1 cellular context compared by ENCODE assay signal in the genomic region with DNA sequence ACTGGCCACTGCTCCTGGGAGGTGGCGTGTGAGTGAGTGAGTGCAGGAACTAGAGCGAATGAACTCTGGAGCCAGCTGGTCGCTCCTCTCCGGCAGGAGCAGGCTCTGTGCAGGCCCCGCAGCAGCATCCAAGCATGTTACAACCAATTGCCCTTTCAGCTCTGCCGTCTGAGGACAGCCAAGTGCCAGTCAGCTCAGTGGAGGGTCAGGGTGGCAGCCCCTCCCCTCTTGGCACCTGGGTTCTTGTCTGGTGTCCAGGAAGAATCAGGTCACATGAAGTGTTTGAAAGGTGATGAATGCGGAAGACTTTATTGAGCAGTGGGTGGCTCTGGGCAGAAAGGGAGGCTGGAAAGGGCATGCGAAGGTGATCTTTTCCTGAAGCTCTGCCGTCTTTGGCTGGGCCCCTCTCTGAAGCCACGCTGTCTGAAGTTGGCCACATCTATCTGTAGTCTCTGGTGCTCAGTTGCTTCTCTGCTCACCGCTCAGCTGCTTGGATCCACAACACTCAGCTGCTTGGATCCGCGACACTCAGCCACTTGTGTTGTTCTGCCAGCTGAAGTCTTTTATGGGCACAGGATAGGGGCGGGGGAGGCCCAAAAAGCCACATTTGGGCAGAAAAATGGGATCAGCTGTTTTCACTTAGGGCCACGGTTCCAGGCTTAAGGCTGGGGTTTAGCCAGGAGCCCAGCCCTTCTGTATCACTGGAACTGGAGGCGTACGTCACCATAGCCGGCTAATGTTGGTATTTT.
TF ChIP-seq lines count a peak whose summit lies in the region.

No MANE protein-coding gene starts in this region.

TF ChIP-seq in GM23338, 12 proteins besides CTCF, POLR2A, EP300 and RAD21 (continued from another document):
- TF ChIP-seq, protein P1, sequence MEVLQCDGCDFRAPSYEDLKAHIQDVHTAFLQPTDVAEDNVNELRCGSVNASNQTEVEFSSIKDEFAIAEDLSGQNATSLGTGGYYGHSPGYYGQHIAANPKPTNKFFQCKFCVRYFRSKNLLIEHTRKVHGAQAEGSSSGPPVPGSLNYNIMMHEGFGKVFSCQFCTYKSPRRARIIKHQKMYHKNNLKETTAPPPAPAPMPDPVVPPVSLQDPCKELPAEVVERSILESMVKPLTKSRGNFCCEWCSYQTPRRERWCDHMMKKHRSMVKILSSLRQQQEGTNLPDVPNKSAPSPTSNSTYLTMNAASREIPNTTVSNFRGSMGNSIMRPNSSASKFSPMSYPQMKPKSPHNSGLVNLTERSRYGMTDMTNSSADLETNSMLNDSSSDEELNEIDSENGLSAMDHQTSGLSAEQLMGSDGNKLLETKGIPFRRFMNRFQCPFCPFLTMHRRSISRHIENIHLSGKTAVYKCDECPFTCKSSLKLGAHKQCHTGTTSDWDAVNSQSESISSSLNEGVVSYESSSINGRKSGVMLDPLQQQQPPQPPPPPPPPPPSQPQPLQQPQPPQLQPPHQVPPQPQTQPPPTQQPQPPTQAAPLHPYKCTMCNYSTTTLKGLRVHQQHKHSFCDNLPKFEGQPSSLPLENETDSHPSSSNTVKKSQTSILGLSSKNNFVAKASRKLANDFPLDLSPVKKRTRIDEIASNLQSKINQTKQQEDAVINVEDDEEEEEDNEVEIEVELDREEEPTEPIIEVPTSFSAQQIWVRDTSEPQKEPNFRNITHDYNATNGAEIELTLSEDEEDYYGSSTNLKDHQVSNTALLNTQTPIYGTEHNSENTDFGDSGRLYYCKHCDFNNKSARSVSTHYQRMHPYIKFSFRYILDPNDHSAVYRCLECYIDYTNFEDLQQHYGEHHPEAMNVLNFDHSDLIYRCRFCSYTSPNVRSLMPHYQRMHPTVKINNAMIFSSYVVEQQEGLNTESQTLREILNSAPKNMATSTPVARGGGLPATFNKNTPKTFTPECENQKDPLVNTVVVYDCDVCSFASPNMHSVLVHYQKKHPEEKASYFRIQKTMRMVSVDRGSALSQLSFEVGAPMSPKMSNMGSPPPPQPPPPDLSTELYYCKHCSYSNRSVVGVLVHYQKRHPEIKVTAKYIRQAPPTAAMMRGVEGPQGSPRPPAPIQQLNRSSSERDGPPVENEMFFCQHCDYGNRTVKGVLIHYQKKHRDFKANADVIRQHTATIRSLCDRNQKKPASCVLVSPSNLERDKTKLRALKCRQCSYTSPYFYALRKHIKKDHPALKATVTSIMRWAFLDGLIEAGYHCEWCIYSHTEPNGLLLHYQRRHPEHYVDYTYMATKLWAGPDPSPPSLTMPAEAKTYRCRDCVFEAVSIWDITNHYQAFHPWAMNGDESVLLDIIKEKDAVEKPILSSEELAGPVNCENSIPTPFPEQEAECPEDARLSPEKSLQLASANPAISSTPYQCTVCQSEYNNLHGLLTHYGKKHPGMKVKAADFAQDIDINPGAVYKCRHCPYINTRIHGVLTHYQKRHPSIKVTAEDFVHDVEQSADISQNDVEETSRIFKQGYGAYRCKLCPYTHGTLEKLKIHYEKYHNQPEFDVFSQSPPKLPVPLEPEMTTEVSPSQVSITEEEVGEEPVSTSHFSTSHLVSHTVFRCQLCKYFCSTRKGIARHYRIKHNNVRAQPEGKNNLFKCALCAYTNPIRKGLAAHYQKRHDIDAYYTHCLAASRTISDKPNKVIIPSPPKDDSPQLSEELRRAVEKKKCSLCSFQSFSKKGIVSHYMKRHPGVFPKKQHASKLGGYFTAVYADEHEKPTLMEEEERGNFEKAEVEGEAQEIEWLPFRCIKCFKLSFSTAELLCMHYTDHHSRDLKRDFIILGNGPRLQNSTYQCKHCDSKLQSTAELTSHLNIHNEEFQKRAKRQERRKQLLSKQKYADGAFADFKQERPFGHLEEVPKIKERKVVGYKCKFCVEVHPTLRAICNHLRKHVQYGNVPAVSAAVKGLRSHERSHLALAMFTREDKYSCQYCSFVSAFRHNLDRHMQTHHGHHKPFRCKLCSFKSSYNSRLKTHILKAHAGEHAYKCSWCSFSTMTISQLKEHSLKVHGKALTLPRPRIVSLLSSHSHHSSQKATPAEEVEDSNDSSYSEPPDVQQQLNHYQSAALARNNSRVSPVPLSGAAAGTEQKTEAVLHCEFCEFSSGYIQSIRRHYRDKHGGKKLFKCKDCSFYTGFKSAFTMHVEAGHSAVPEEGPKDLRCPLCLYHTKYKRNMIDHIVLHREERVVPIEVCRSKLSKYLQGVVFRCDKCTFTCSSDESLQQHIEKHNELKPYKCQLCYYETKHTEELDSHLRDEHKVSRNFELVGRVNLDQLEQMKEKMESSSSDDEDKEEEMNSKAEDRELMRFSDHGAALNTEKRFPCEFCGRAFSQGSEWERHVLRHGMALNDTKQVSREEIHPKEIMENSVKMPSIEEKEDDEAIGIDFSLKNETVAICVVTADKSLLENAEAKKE (CRISPR knock-in tag; IDR thresholded peaks at IDR 0.05) = no peak
- TF ChIP-seq NANOG (IDR thresholded peaks at IDR 0.05; ENCODE audit: borderline replicate concordance) (no peak), EZH2phosphoT487 (IDR thresholded peaks at IDR 0.05; ENCODE audit: unreplicated experiment) (no peak), ZNF114 (CRISPR knock-in tag; IDR thresholded peaks at IDR 0.05) (no peak), CREB1 (CRISPR knock-in tag; IDR thresholded peaks at IDR 0.05; ENCODE audit: low read depth) (no peak), POLR2AphosphoS5 (IDR thresholded peaks at IDR 0.05; ENCODE audit: low read depth) (no peak), EZH2 (IDR thresholded peaks at IDR 0.05; ENCODE audit: low read depth, unreplicated experiment) (no peak), JUNB (IDR thresholded peaks at IDR 0.05; ENCODE audit: unreplicated experiment) (no peak), STAT1 (IDR thresholded peaks at IDR 0.05; ENCODE audit: unreplicated experiment) (no peak), ETS1 (IDR thresholded peaks at IDR 0.05) (no peak)
- TF ChIP-seq, protein P2, sequence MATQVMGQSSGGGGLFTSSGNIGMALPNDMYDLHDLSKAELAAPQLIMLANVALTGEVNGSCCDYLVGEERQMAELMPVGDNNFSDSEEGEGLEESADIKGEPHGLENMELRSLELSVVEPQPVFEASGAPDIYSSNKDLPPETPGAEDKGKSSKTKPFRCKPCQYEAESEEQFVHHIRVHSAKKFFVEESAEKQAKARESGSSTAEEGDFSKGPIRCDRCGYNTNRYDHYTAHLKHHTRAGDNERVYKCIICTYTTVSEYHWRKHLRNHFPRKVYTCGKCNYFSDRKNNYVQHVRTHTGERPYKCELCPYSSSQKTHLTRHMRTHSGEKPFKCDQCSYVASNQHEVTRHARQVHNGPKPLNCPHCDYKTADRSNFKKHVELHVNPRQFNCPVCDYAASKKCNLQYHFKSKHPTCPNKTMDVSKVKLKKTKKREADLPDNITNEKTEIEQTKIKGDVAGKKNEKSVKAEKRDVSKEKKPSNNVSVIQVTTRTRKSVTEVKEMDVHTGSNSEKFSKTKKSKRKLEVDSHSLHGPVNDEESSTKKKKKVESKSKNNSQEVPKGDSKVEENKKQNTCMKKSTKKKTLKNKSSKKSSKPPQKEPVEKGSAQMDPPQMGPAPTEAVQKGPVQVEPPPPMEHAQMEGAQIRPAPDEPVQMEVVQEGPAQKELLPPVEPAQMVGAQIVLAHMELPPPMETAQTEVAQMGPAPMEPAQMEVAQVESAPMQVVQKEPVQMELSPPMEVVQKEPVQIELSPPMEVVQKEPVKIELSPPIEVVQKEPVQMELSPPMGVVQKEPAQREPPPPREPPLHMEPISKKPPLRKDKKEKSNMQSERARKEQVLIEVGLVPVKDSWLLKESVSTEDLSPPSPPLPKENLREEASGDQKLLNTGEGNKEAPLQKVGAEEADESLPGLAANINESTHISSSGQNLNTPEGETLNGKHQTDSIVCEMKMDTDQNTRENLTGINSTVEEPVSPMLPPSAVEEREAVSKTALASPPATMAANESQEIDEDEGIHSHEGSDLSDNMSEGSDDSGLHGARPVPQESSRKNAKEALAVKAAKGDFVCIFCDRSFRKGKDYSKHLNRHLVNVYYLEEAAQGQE (IDR thresholded peaks at IDR 0.05; ENCODE audit: unreplicated experiment) = no peak
